ENCODE assay signal across 11 cellular contexts in genomic region chr5:102975457-102976182, GRCh38.
A peak's percentile ranks its signal among the peaks of the same experiment; 100 is the strongest.
DNase-seq lines count a peak whose midpoint lies in the region; ATAC-seq and TF ChIP-seq lines count a peak whose summit lies in the region.
"Had no signal": no experiment of that assay in that cellular context is flagged by ENCODE, and none has a peak within 500 bp of the region (broad histone marks: within the 10 kb centered on the region; RNA-seq: fewer than 3 reads in every experiment).

No MANE protein-coding gene starts in this region.

- TF ChIP-seq CTCF in fibroblast of lung (conservative IDR thresholded peaks at IDR 0.05 in 1 of 2, IDR thresholded peaks at IDR 0.05 in 1 of 2; ENCODE audit: low read depth in 1 of 2, low read length in 2 of 2), result no peak

- no peak overlapping the region for H3K9ac ChIP-seq in fibroblast of lung (ENCODE audit: insufficient read depth, low read length)

- H2AFZ ChIP-seq in fibroblast of lung (ENCODE audit: low read length), result no peak overlapping the region

- H3K36me3 ChIP-seq in fibroblast of lung (ENCODE audit: control insufficient read depth, insufficient read depth, low read length), result no peaks in the 10 kb centered on the region
- H3K36me3 ChIP-seq: cardiac muscle cell had no signal

- H3K27me3 ChIP-seq in fibroblast of lung (ENCODE audit: control insufficient read depth, insufficient read depth, low read length), result no peaks in the 10 kb centered on the region
- H3K27me3 ChIP-seq: cardiac muscle cell had no signal

- H3K4me3 ChIP-seq in fibroblast of lung (replicated peaks in 1 of 4; ENCODE audit: control extremely low read depth in 1 of 4, insufficient read depth in 1 of 4, low read depth in 3 of 4, low read length in 4 of 4), result no peak overlapping the region
- no peak overlapping the region for H3K4me3 ChIP-seq in skeletal muscle cell (ENCODE audit: low read depth, low read length)
- H3K4me3 ChIP-seq: cardiac muscle cell had no signal

- no peak overlapping the region for H3K4me3 Mint-ChIP-seq in activated CD4-positive, alpha-beta memory T cell treated with anti-CD3 and anti-CD28 coated beads, Interleukin-2, amount 10 ng/mL, durations not matched to agents 7 days and 5 days
- H3K4me3 Mint-ChIP-seq: activated T-helper 1 cell treated with anti-CD3 and anti-CD28 coated beads, Interleukin-12 subunit alpha, Interleukin-12 subunit beta, Interleukin-2, Interleukin-4 antibody, amounts not matched to agents 30 ng/mL and 10 ng/mL and 1 ng/mL, durations not matched to agents 14 hours and 24 hours and 36 hours had no signal

- H3K4me1 Mint-ChIP-seq in activated CD4-positive, alpha-beta memory T cell treated with anti-CD3 and anti-CD28 coated beads, Interleukin-2, amount 10 ng/mL, durations not matched to agents 7 days and 5 days, result peaks cover 2% of the 10 kb centered on the region

- ATAC-seq in SK-N-SH treated with all-trans-retinoic acid at 6 μM for 48 hours, result peak; percentile 36; the same call in 2 of the 3 replicates
- no peak for ATAC-seq in GM21447 (IDR thresholded peaks at IDR 0.05; ENCODE audit: unreplicated experiment)

- DNase-seq in ELR (ENCODE audit: low read depth), result peak; percentile 61
- peak; percentile 67 to 84 for DNase-seq in fibroblast of lung (ENCODE audit: low read depth in 2 of 2)
- DNase-seq in skeletal muscle cell (ENCODE audit: low read depth), result peak; percentile 37
- DNase-seq in activated CD4-positive, alpha-beta memory T cell treated with anti-CD3 and anti-CD28 coated beads, Interleukin-2, amount 10 ng/mL, durations not matched to agents 7 days and 5 days, result no peak
- no peak for DNase-seq in HT-29 (ENCODE audit: low spot score)
- DNase-seq: SW 1271 had no signal

- H4K20me1 ChIP-seq in fibroblast of lung (ENCODE audit: control insufficient read depth, extremely low read depth, insufficient read depth, low read length), result no peaks in the 10 kb centered on the region

- H3K9me3 Mint-ChIP-seq in activated CD4-positive, alpha-beta memory T cell treated with anti-CD3 and anti-CD28 coated beads, Interleukin-2, amount 10 ng/mL, durations not matched to agents 7 days and 5 days, result no peaks in the 10 kb centered on the region
- H3K9me3 Mint-ChIP-seq: activated T-helper 1 cell treated with anti-CD3 and anti-CD28 coated beads, Interleukin-12 subunit alpha, Interleukin-12 subunit beta, Interleukin-2, Interleukin-4 antibody, amounts not matched to agents 30 ng/mL and 10 ng/mL and 1 ng/mL, durations not matched to agents 14 hours and 24 hours and 36 hours had no signal

- no peaks in the 10 kb centered on the region for H3K36me3 Mint-ChIP-seq in activated CD4-positive, alpha-beta memory T cell treated with anti-CD3 and anti-CD28 coated beads, Interleukin-2, amount 10 ng/mL, durations not matched to agents 7 days and 5 days (ENCODE audit: low read depth)

- H3K79me2 ChIP-seq in fibroblast of lung (ENCODE audit: control insufficient read depth, insufficient read depth, low read length), result no peaks in the 10 kb centered on the region

- no peaks in the 10 kb centered on the region for H3K9me3 ChIP-seq in fibroblast of lung (ENCODE audit: control insufficient read depth, insufficient read depth, low read depth, low read length)

- H3K27ac ChIP-seq in fibroblast of lung (ENCODE audit: insufficient read depth, low read length), result peak overlapping the region; percentile 13
- H3K27ac ChIP-seq: cardiac muscle cell, epithelial cell of prostate had no signal

- H3K4me1 ChIP-seq in fibroblast of lung (ENCODE audit: control insufficient read depth, extremely low read depth, insufficient read depth, low read length), result peaks cover 9% of the 10 kb centered on the region

- POLR2A ChIA-PET in activated CD4-positive, alpha-beta memory T cell treated with anti-CD3 and anti-CD28 coated beads, Interleukin-2, amount 10 ng/mL, durations not matched to agents 7 days and 5 days (lab: Charles Lee), result no interaction called here

- CTCF ChIA-PET in activated CD4-positive, alpha-beta memory T cell treated with anti-CD3 and anti-CD28 coated beads, Interleukin-2, amount 10 ng/mL, durations not matched to agents 7 days and 5 days (lab: Charles Lee), result no interaction called here

- no peak overlapping the region for H3K4me2 ChIP-seq in fibroblast of lung (ENCODE audit: extremely low read depth, insufficient read depth, low read length)

- no peak overlapping the region for H3K27ac Mint-ChIP-seq in activated CD4-positive, alpha-beta memory T cell treated with anti-CD3 and anti-CD28 coated beads, Interleukin-2, amount 10 ng/mL, durations not matched to agents 7 days and 5 days
- H3K27ac Mint-ChIP-seq: activated T-helper 1 cell treated with anti-CD3 and anti-CD28 coated beads, Interleukin-12 subunit alpha, Interleukin-12 subunit beta, Interleukin-2, Interleukin-4 antibody, amounts not matched to agents 30 ng/mL and 10 ng/mL and 1 ng/mL, durations not matched to agents 14 hours and 24 hours and 36 hours had no signal

- H3K27me3 Mint-ChIP-seq in activated CD4-positive, alpha-beta memory T cell treated with anti-CD3 and anti-CD28 coated beads, Interleukin-2, amount 10 ng/mL, durations not matched to agents 7 days and 5 days, result no peaks in the 10 kb centered on the region

TF ChIP-seq in SK-N-SH treated with all-trans-retinoic acid at 6 μM for 48 hours, 23 proteins besides CTCF, POLR2A, EP300 and RAD21:
- no peak for TF ChIP-seq ZNF565 (CRISPR knock-in tag; conservative IDR thresholded peaks at IDR 0.05; ENCODE audit: low read depth)
- TF ChIP-seq TCF4 (CRISPR knock-in tag; IDR thresholded peaks at IDR 0.05; ENCODE audit: borderline replicate concordance), result no peak
- no peak for TF ChIP-seq PPARA (CRISPR knock-in tag; IDR thresholded peaks at IDR 0.05; ENCODE audit: borderline replicate concordance)
- TF ChIP-seq RARB (CRISPR knock-in tag; IDR thresholded peaks at IDR 0.05), result no peak
- TF ChIP-seq TOX (CRISPR knock-in tag; IDR thresholded peaks at IDR 0.05; ENCODE audit: borderline replicate concordance), result no peak
- TF ChIP-seq ZFP30 (CRISPR knock-in tag; IDR thresholded peaks at IDR 0.05), result no peak
- TF ChIP-seq POU6F1 (CRISPR knock-in tag; IDR thresholded peaks at IDR 0.05; ENCODE audit: borderline replicate concordance, low read depth), result no peak
- TF ChIP-seq TSHZ2 (CRISPR knock-in tag; IDR thresholded peaks at IDR 0.05), result no peak
TF ChIP-seq in SK-N-SH treated with all-trans-retinoic acid at 6 μM for 48 hours: peak in this region for 0.

Comparison
In these comparisons a context has a peak if more than half of its experiments do, and no peak if none do; other contexts are left out.
1. DNase-seq: peak in ELR (single experiment), fibroblast of lung (2 of 2) and skeletal muscle cell (single experiment); none in activated CD4-positive, alpha-beta memory T cell treated with anti-CD3 and anti-CD28 coated beads, Interleukin-2, amount 10 ng/mL, durations not matched to agents 7 days and 5 days (single experiment) and HT-29 (single experiment).